In genomic region chr13:69035771-69036170, GRCh38 we compare ENCODE assay signal across 35 cellular contexts.
"Had no signal": no experiment of that assay in that cellular context is flagged by ENCODE, and none has a peak within 500 bp of the region (broad histone marks: within the 10 kb centered on the region; RNA-seq: fewer than 3 reads in every experiment).

No MANE protein-coding gene starts in this region.

- H3K27ac ChIP-seq: KMS-11 had no signal

- H3K9me3 ChIP-seq: MG63 had no signal

- H3K4me3 ChIP-seq: MG63 had no signal

- DNase-seq: Karpas-422, Kasumi-1, MG63, MM.1S, MV-4-11, NCI-H1048, NCI-H1092, NCI-H1092 treated with DMSO at 0.1 percent for 48 hours, NCI-H1105, NCI-H1105 treated with DMSO at 0.1 percent for 48 hours, NCI-H1417, NCI-H1417 treated with DMSO at 0.1 percent for 48 hours, NCI-H1436, NCI-H1436 treated with DMSO at 0.1 percent for 48 hours, NCI-H1694, NCI-H1694 treated with DMSO at 0.1 percent for 48 hours, NCI-H187, NCI-H187 treated with DMSO at 0.1 percent for 48 hours, NCI-H1930, NCI-H2029, NCI-H2029 treated with DMSO at 0.1 percent for 48 hours, NCI-H2081, NCI-H2081 treated with DMSO at 0.1 percent for 48 hours, NCI-H2107, NCI-H2171, NCI-H2171 treated with DMSO at 0.1 percent for 48 hours, NCI-H2227 treated with DMSO at 0.1 percent for 48 hours, NCI-H226, NCI-H345, NCI-H446, NCI-H446 treated with DMSO at 0.1 percent for 48 hours, NCI-H510A, NCI-H510A treated with DMSO at 0.1 percent for 48 hours, NCI-H524 had no signal

- H3K36me3 ChIP-seq: MG63 had no signal
